Comparison of ENCODE assay signal across 1 cellular context in the genomic region with DNA sequence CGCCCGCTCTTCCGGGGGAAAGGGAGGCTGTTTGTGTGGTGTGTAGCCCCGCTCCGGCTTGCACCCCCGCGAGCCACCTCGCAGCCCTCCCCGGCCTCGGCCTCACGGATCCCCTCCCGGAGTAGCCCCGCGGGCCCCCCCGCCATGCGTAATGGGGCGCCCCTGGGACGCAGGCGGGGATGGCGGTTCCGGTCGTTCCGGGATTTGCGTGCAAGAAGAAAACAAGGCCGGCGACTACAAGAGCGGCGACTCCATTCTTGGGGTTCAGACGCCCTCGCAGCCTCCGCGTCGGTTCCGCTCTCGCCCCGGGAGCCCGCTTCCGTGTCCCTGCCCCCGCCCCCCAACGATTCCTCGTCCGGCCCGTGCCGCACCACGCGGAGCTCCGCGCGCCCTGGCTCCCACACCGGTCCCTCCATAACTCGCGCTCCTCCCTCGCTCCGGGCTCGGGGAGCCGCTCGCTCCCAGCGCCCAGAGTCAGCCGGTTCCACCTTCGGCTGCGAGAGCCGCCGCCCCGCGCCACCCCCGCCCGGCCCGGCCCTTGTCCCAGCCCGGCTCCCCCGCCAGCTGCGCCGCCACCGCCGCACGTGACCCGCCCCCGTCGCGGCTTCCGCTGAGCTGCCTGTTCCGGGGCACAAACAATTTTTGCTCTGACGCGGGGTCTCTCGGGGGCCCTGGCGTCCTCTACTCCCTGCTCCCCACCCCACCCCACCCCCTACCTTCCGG.
A peak's percentile ranks its signal among the peaks of the same experiment; 100 is the strongest.
TF ChIP-seq lines count a peak whose summit lies in the region.

No MANE protein-coding gene starts in this region.

TF ChIP-seq in HepG2, 621 proteins besides CTCF, POLR2A, EP300 and RAD21 (continued from another document):
- TF ChIP-seq BHLHE40 (IDR thresholded peaks at IDR 0.05; ENCODE audit: low read length) (peak; percentile 86), ZNF777 (CRISPR knock-in tag; IDR thresholded peaks at IDR 0.05) (no peak), KDM5A (IDR thresholded peaks at IDR 0.05; ENCODE audit: borderline replicate concordance, low read length) (no peak), FOXK2 (IDR thresholded peaks at IDR 0.05) (no peak), CCDC6 (CRISPR knock-in tag; IDR thresholded peaks at IDR 0.05) (peak; percentile 11; the same call in 1 of the 2 replicates), ZSCAN22 (CRISPR knock-in tag; IDR thresholded peaks at IDR 0.05) (0 out of 2 replicates have a peak, but pooled peaks have one; percentile 14), HOXA7 (CRISPR knock-in tag; IDR thresholded peaks at IDR 0.05) (no peak)
- TF ChIP-seq, protein P1, sequence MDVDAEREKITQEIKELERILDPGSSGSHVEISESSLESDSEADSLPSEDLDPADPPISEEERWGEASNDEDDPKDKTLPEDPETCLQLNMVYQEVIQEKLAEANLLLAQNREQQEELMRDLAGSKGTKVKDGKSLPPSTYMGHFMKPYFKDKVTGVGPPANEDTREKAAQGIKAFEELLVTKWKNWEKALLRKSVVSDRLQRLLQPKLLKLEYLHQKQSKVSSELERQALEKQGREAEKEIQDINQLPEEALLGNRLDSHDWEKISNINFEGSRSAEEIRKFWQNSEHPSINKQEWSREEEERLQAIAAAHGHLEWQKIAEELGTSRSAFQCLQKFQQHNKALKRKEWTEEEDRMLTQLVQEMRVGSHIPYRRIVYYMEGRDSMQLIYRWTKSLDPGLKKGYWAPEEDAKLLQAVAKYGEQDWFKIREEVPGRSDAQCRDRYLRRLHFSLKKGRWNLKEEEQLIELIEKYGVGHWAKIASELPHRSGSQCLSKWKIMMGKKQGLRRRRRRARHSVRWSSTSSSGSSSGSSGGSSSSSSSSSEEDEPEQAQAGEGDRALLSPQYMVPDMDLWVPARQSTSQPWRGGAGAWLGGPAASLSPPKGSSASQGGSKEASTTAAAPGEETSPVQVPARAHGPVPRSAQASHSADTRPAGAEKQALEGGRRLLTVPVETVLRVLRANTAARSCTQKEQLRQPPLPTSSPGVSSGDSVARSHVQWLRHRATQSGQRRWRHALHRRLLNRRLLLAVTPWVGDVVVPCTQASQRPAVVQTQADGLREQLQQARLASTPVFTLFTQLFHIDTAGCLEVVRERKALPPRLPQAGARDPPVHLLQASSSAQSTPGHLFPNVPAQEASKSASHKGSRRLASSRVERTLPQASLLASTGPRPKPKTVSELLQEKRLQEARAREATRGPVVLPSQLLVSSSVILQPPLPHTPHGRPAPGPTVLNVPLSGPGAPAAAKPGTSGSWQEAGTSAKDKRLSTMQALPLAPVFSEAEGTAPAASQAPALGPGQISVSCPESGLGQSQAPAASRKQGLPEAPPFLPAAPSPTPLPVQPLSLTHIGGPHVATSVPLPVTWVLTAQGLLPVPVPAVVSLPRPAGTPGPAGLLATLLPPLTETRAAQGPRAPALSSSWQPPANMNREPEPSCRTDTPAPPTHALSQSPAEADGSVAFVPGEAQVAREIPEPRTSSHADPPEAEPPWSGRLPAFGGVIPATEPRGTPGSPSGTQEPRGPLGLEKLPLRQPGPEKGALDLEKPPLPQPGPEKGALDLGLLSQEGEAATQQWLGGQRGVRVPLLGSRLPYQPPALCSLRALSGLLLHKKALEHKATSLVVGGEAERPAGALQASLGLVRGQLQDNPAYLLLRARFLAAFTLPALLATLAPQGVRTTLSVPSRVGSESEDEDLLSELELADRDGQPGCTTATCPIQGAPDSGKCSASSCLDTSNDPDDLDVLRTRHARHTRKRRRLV (CRISPR knock-in tag; IDR thresholded peaks at IDR 0.05), result no peak
TF ChIP-seq in HepG2: peak in this region for 18.
